Comparison of ENCODE assay signal across 26 cellular contexts in genomic region chr22:30885591-30885990, GRCh38.
"Had no signal": no experiment of that assay in that cellular context is flagged by ENCODE, and none has a peak within 500 bp of the region (broad histone marks: within the 10 kb centered on the region; RNA-seq: fewer than 3 reads in every experiment).

No MANE protein-coding gene starts in this region.

- ATAC-seq: naive thymus-derived CD8-positive, alpha-beta T cell had no signal

- H3K27me3 Mint-ChIP-seq: activated CD4-positive, alpha-beta memory T cell treated with anti-CD3 and anti-CD28 coated beads for 36 hours; activated CD4-positive, alpha-beta T cell treated with anti-CD3 and anti-CD28 coated beads, Interleukin-2, amount 10 ng/mL, durations not matched to agents 24 days and 14 days; activated naive CD8-positive, alpha-beta T cell treated with anti-CD3 and anti-CD28 coated beads for 36 hours; brain; naive thymus-derived CD8-positive, alpha-beta T cell had no signal

- DNase-seq: activated CD4-positive, alpha-beta memory T cell treated with anti-CD3 and anti-CD28 coated beads for 36 hours; activated CD4-positive, alpha-beta T cell treated with anti-CD3 and anti-CD28 coated beads, Interleukin-2, amount 10 ng/mL, durations not matched to agents 24 days and 14 days; activated CD4-positive, CD25-positive, alpha-beta regulatory T cell treated with anti-CD3 and anti-CD28 coated beads, Interleukin-2, amount 50 U/mL, for 72 hours; activated CD8-positive, alpha-beta memory T cell treated with anti-CD3 and anti-CD28 coated beads, Interleukin-2, amount 50 U/mL, for 4 hours; activated effector memory CD4-positive, alpha-beta T cell treated with anti-CD3 and anti-CD28 coated beads, Interleukin-2, amount 50 U/mL, for 16 hours; activated naive CD4-positive, alpha-beta T cell treated with anti-CD3 and anti-CD28 coated beads for 36 hours; activated naive CD8-positive, alpha-beta T cell treated with anti-CD3 and anti-CD28 coated beads for 36 hours; activated T-cell treated with anti-CD3 and anti-CD28 coated beads, Interleukin-2, amount 50 U/mL, for 1 hour; caudate nucleus; SK-N-SH; stimulated activated CD4-positive, alpha-beta T cell treated with anti-CD3 and anti-CD28 coated beads, Interleukin-15, amount 100 ng/mL, for 24 hours; stimulated activated CD4-positive, alpha-beta T cell treated with anti-CD3 and anti-CD28 coated beads, Interleukin-2, amount 100 ng/mL, for 24 hours; stimulated activated naive CD4-positive, alpha-beta T cell; SW 1271; T-helper 9 cell; WERI-Rb-1 had no signal

- H3K4me3 Mint-ChIP-seq: activated CD4-positive, alpha-beta memory T cell treated with anti-CD3 and anti-CD28 coated beads for 36 hours; activated CD4-positive, alpha-beta T cell treated with anti-CD3 and anti-CD28 coated beads, Interleukin-2, amount 10 ng/mL, durations not matched to agents 24 days and 14 days; activated naive CD4-positive, alpha-beta T cell treated with anti-CD3 and anti-CD28 coated beads for 36 hours; activated naive CD8-positive, alpha-beta T cell treated with anti-CD3 and anti-CD28 coated beads for 36 hours; activated T-helper 1 cell treated with anti-CD3 and anti-CD28 coated beads, Interleukin-12 subunit alpha, Interleukin-12 subunit beta, Interleukin-2, Interleukin-4 antibody, amounts not matched to agents 30 ng/mL and 10 ng/mL and 1 ng/mL, durations not matched to agents 14 hours and 24 hours and 36 hours; brain; mesothelial cell of epicardium; naive thymus-derived CD8-positive, alpha-beta T cell; neural progenitor cell; T-helper 1 cell treated with Interleukin-12 subunit alpha and Interleukin-12 subunit beta and Interleukin-4 antibody, amounts not matched to agents 30 μg/mL and 1 μg/mL, for 36 hours had no signal

- H3K4me3 ChIP-seq: adrenal gland, ascending aorta, neural progenitor cell, smooth muscle cell, tibial nerve had no signal

- H3K9me3 ChIP-seq: adrenal gland, ascending aorta, SK-N-SH, tibial nerve had no signal

- H3K4me1 ChIP-seq: ascending aorta, tibial nerve had no signal

- H3K36me3 Mint-ChIP-seq: activated CD4-positive, alpha-beta memory T cell treated with anti-CD3 and anti-CD28 coated beads for 36 hours had no signal

- H3K27ac Mint-ChIP-seq: activated CD4-positive, alpha-beta memory T cell treated with anti-CD3 and anti-CD28 coated beads for 36 hours; activated CD4-positive, alpha-beta T cell treated with anti-CD3 and anti-CD28 coated beads, Interleukin-2, amount 10 ng/mL, durations not matched to agents 24 days and 14 days; activated naive CD4-positive, alpha-beta T cell treated with anti-CD3 and anti-CD28 coated beads for 36 hours; activated naive CD8-positive, alpha-beta T cell treated with anti-CD3 and anti-CD28 coated beads for 36 hours; activated T-helper 1 cell treated with anti-CD3 and anti-CD28 coated beads, Interleukin-12 subunit alpha, Interleukin-12 subunit beta, Interleukin-2, Interleukin-4 antibody, amounts not matched to agents 30 ng/mL and 10 ng/mL and 1 ng/mL, durations not matched to agents 14 hours and 24 hours and 36 hours; brain; mesothelial cell of epicardium; neural progenitor cell; T-helper 1 cell treated with Interleukin-12 subunit alpha and Interleukin-12 subunit beta and Interleukin-4 antibody, amounts not matched to agents 30 μg/mL and 1 μg/mL, for 36 hours had no signal

- H3K36me3 ChIP-seq: adrenal gland, neural progenitor cell had no signal

- H3K9me3 Mint-ChIP-seq: activated CD4-positive, alpha-beta memory T cell treated with anti-CD3 and anti-CD28 coated beads for 36 hours; activated CD4-positive, alpha-beta T cell treated with anti-CD3 and anti-CD28 coated beads, Interleukin-2, amount 10 ng/mL, durations not matched to agents 24 days and 14 days; activated naive CD4-positive, alpha-beta T cell treated with anti-CD3 and anti-CD28 coated beads for 36 hours; activated naive CD8-positive, alpha-beta T cell treated with anti-CD3 and anti-CD28 coated beads for 36 hours; activated T-helper 1 cell treated with anti-CD3 and anti-CD28 coated beads, Interleukin-12 subunit alpha, Interleukin-12 subunit beta, Interleukin-2, Interleukin-4 antibody, amounts not matched to agents 30 ng/mL and 10 ng/mL and 1 ng/mL, durations not matched to agents 14 hours and 24 hours and 36 hours; mesothelial cell of epicardium; naive thymus-derived CD8-positive, alpha-beta T cell; neural progenitor cell; T-helper 1 cell treated with Interleukin-12 subunit alpha and Interleukin-12 subunit beta and Interleukin-4 antibody, amounts not matched to agents 30 μg/mL and 1 μg/mL, for 36 hours had no signal

- H3K4me1 Mint-ChIP-seq: activated CD4-positive, alpha-beta T cell treated with anti-CD3 and anti-CD28 coated beads, Interleukin-2, amount 10 ng/mL, durations not matched to agents 24 days and 14 days; activated naive CD8-positive, alpha-beta T cell treated with anti-CD3 and anti-CD28 coated beads for 36 hours had no signal

- H3K27me3 ChIP-seq: adrenal gland, ascending aorta, neural progenitor cell, tibial nerve had no signal

- H3K27ac ChIP-seq: adrenal gland, ascending aorta, neural progenitor cell, tibial nerve, WERI-Rb-1 had no signal
